In the genomic region with DNA sequence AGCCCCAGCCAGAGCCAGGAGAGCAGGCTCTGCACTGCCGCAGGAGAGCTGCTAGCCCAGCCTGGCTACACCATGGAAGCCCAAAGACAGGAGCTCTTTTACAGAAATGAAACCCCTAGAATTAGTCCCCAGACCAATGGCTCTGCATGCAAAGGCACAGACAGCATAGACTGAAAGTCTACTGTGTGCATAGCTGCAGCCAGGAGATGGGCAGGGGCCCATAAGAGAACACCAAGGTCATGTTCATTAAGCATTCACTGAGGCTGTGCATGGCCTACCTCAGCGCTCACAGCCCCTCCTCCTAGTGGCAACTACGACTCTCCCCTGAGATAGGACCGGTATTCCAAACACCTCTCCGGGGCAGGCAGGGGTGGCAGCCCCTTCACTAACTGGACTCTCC, we compare ENCODE assay signal across 24 cellular contexts. TPM values are rescaled to one million over a fixed set of nuclear protein-coding genes. Genes with fewer than 3 reads are reported as not detected.
A peak's percentile ranks its signal among the peaks of the same experiment; 100 is the strongest.
DNase-seq lines count a peak whose midpoint lies in the region; ATAC-seq, FAIRE-seq and TF ChIP-seq lines count a peak whose summit lies in the region.
"Had no signal": no experiment of that assay in that cellular context is flagged by ENCODE, and none has a peak within 500 bp of the region (broad histone marks: within the 10 kb centered on the region; RNA-seq: fewer than 3 reads in every experiment).

No MANE protein-coding gene starts in this region.

- no peak for TF ChIP-seq POLR2A in H1 (IDR thresholded peaks at IDR 0.05; ENCODE audit: control extremely low read depth in 1 of 2, low read depth in 2 of 2, low read length in 2 of 2)

- no peak for TF ChIP-seq RAD21 in H1 (IDR thresholded peaks at IDR 0.05 in 1 of 2, conservative IDR thresholded peaks at IDR 0.05 in 1 of 2; ENCODE audit: low read depth in 2 of 2, low read length in 2 of 2)

- H2AFZ ChIP-seq in H1 (ENCODE audit: low read length) (no peak overlapping the region), osteoblast (ENCODE audit: low read length) (no peak overlapping the region), OCI-LY7 (ENCODE audit: low read length) (no peak overlapping the region)

- H2BK5ac ChIP-seq in H1 (ENCODE audit: low read depth, low read length): no peak overlapping the region

- no peaks in the 10 kb centered on the region for H3K79me1 ChIP-seq in H1 (ENCODE audit: low read depth, low read length)

- H3K56ac ChIP-seq in H1 (replicated peaks; ENCODE audit: insufficient read length, low read depth, low read length): no peak overlapping the region

- H4K8ac ChIP-seq in H1 (ENCODE audit: extremely low read depth, insufficient read depth, low read length): no peak overlapping the region

- FAIRE-seq in H1 (lab: Jason Lieb, UNC): no peak
- FAIRE-seq: frontal cortex, G401.6 had no signal

- no peak overlapping the region for H3K4ac ChIP-seq in H1 (replicated peaks; ENCODE audit: insufficient read length, low read depth, low read length)

- ATAC-seq in GM18519 (IDR thresholded peaks at IDR 0.05; ENCODE audit: low FRiP score, unreplicated experiment): peak; percentile 42
- peak; percentile 49 for ATAC-seq in HG03025 (IDR thresholded peaks at IDR 0.05; ENCODE audit: low FRiP score, unreplicated experiment)
- ATAC-seq: left colon, upper lobe of right lung had no signal

- no peaks in the 10 kb centered on the region for H3K23me2 ChIP-seq in H1 (ENCODE audit: low read depth, low read length)

- 0 out of 2 replicates have a peak overlapping the region, but pooled peaks have one; percentile 38 for H3K18ac ChIP-seq in H1 (ENCODE audit: extremely low read depth, low read length)

- DNase-seq in H1 (ENCODE audit: low read depth in 1 of 2, low spot score in 2 of 2) (no peak), osteoblast (ENCODE audit: insufficient read length, low spot score, missing footprints) (peak; percentile 86), activated T-cell treated with anti-CD3 and anti-CD28 coated beads for 4 hours (no peak), NCI-H526 (lab: John Stamatoyannopoulos, UW) (no peak), OCI-LY7 (ENCODE audit: low spot score) (no peak), DMS 273 treated with DMSO at 0.1 percent for 48 hours (lab: John Stamatoyannopoulos, UW) (no peak)
- DNase-seq: COR-L47; HFFc6; left colon; mesendoderm; NCI-H1092 treated with DMSO at 0.1 percent for 48 hours; NCI-H187; NCI-H526 treated with DMSO at 0.1 percent for 48 hours; SIG-M5; stimulated activated CD4-positive, alpha-beta T cell treated with anti-CD3 and anti-CD28 coated beads, Interleukin-2, amount 100 ng/mL, for 48 hours; substantia nigra; SW 1271; T-helper 9 cell; upper lobe of right lung had no signal

- POLR2A ChIA-PET in H1 (lab: Charles Lee; ENCODE audit: partially characterized antibody): interaction anchor here (0.8 to 1.3 kb wide), 2 partner anchors 30 to 36 kb away, joined by 3 read pairs; no protein-coding TSS in a partner anchor
- POLR2A ChIA-PET in OCI-LY7 (lab: Charles Lee): no interaction called here

- H3K23ac ChIP-seq in H1 (ENCODE audit: insufficient read length): no peak overlapping the region

- peaks cover 2 to 22% (median 7%) of the 10 kb centered on the region in 4 experiments for H3K4me1 ChIP-seq in H1 (replicated peaks in 1 of 4; ENCODE audit: control insufficient read depth in 3 of 4, insufficient read depth in 4 of 4, low read length in 3 of 4)
- H3K4me1 ChIP-seq in osteoblast (ENCODE audit: insufficient read depth, low read length): peaks cover 49% of the 10 kb centered on the region
- H3K4me1 ChIP-seq in OCI-LY7 (ENCODE audit: insufficient read depth, low read length, poor library complexity, severe bottlenecking): peaks cover under 1% of the 10 kb centered on the region

- H2BK15ac ChIP-seq in H1 (ENCODE audit: low read length): no peak overlapping the region

- no peak for TF ChIP-seq EP300 in H1 (IDR thresholded peaks at IDR 0.05; ENCODE audit: borderline replicate concordance in 1 of 2, low read depth in 2 of 2, low read length in 2 of 2)

- H4K20me1 ChIP-seq in H1 (replicated peaks in 1 of 2; ENCODE audit: control insufficient read depth in 1 of 2, insufficient read depth in 2 of 2, low read length in 2 of 2): no peaks in the 10 kb centered on the region
- no peaks in the 10 kb centered on the region for H4K20me1 ChIP-seq in osteoblast (ENCODE audit: insufficient read depth, low read length)
- H4K20me1 ChIP-seq in OCI-LY7 (ENCODE audit: insufficient read depth, low read length): no peaks in the 10 kb centered on the region

- H2BK20ac ChIP-seq in H1 (ENCODE audit: low read length): no peak overlapping the region

- H3K36me3 ChIP-seq in H1 (ENCODE audit: control insufficient read depth in 2 of 4, insufficient read depth in 4 of 4, low read length in 3 of 4) (no peaks in the 10 kb centered on the region), osteoblast (ENCODE audit: insufficient read depth, low read length) (no peaks in the 10 kb centered on the region), OCI-LY7 (ENCODE audit: insufficient read depth, low read length) (no peaks in the 10 kb centered on the region)
- H3K36me3 ChIP-seq: ovary, upper lobe of right lung had no signal

- H3K27me3 ChIP-seq in H1 (replicated peaks in 1 of 4; ENCODE audit: control insufficient read depth in 3 of 4, extremely low read depth in 1 of 4, insufficient read depth in 3 of 4, low read length in 3 of 4): no peaks in the 10 kb centered on the region
- no peaks in the 10 kb centered on the region for H3K27me3 ChIP-seq in osteoblast (ENCODE audit: insufficient read depth, low read length)
- H3K27me3 ChIP-seq: ovary, upper lobe of right lung had no signal

- H3K9me2 ChIP-seq in OCI-LY7 (ENCODE audit: insufficient read depth, low read length): no peaks in the 10 kb centered on the region

- no peak overlapping the region for H2BK120ac ChIP-seq in H1 (replicated peaks; ENCODE audit: low read depth, low read length)

- H4K91ac ChIP-seq in H1 (replicated peaks; ENCODE audit: insufficient read length, low read length): no peak overlapping the region

- intact Hi-C loops in OCI-LY7 (cut with micrococcal nuclease; ENCODE audit: unreplicated experiment): no loop called here

- CTCF ChIA-PET in H1 (lab: Charles Lee; ENCODE audit: partially characterized antibody): interaction anchor here (1.1 to 2.9 kb wide), 10 partner anchors 35 to 429 kb away, joined by 3 to 17 read pairs (median 4); no protein-coding TSS in a partner anchor
- CTCF ChIA-PET in OCI-LY7 (lab: Charles Lee; ENCODE audit: unreplicated experiment): no interaction called here

- no peak overlapping the region for H3K4me3 ChIP-seq in H1 (ENCODE audit: extremely low read depth in 1 of 4, insufficient read depth in 2 of 4, low read depth in 3 of 4, low read length in 4 of 4)
- no peak overlapping the region for H3K4me3 ChIP-seq in osteoblast (ENCODE audit: insufficient read depth, low read length)
- H3K4me3 ChIP-seq in OCI-LY7 (ENCODE audit: low read depth, low read length, poor library complexity, severe bottlenecking): no peak overlapping the region
- H3K4me3 ChIP-seq: ovary, upper lobe of right lung had no signal

- no peak overlapping the region for H3K14ac ChIP-seq in H1 (ENCODE audit: insufficient read length)

- no peak overlapping the region for H2BK12ac ChIP-seq in H1 (ENCODE audit: low read depth, low read length)

- H4K5ac ChIP-seq in H1 (ENCODE audit: insufficient read length, low read depth, low read length): no peak overlapping the region

- BruUV-seq in OCI-LY7 (replicated peaks; lab: Mats Ljungman, UMichigan): no TSS peak

- no peak overlapping the region for H2AK5ac ChIP-seq in H1 (ENCODE audit: low read depth, low read length)

- no peak overlapping the region for H3K27ac ChIP-seq in H1 (ENCODE audit: low read depth, low read length)
- peak overlapping the region; percentile 75 for H3K27ac ChIP-seq in osteoblast (ENCODE audit: low read depth, low read length)
- H3K27ac ChIP-seq in OCI-LY7 (ENCODE audit: low read depth, low read length, poor library complexity, severe bottlenecking): no peak overlapping the region
- H3K27ac ChIP-seq: ovary, upper lobe of right lung had no signal

- H3K79me2 ChIP-seq in H1 (ENCODE audit: control insufficient read depth in 1 of 2, insufficient read depth in 2 of 2, low read length in 2 of 2) (no peaks in the 10 kb centered on the region), osteoblast (ENCODE audit: insufficient read depth, low read length) (no peaks in the 10 kb centered on the region), OCI-LY7 (ENCODE audit: insufficient read depth, low read depth, low read length) (no peaks in the 10 kb centered on the region)

- no peak overlapping the region for H3K4me2 ChIP-seq in H1 (ENCODE audit: insufficient read depth in 1 of 2, low read depth in 2 of 2, low read length in 2 of 2)
- H3K4me2 ChIP-seq in osteoblast (ENCODE audit: insufficient read depth, low read length): no peak overlapping the region
- H3K4me2 ChIP-seq in OCI-LY7 (ENCODE audit: low read length): no peak overlapping the region

- H3K9ac ChIP-seq in H1 (replicated peaks in 1 of 4; ENCODE audit: extremely low read depth in 1 of 4, low read depth in 3 of 4, low read length in 3 of 4): no peak overlapping the region

- WGBS in H1 (ENCODE audit: extremely low coverage in 1 of 2, insufficient coverage in 1 of 2, insufficient read length in 1 of 2, insufficient replicate concordance in 2 of 2, low coverage in 1 of 2, low lambda C conversion rate in 2 of 2, missing lambda C conversion rate in 1 of 2), 2 experiments: 73% methylated on average over 5 of the region's 5 CpGs; no CpG with 5 or more reads in 1 of the 2 experiments

- H3K9me3 ChIP-seq in H1 (ENCODE audit: insufficient read depth in 2 of 2, low read depth in 1 of 2, low read length in 1 of 2) (no peaks in the 10 kb centered on the region), osteoblast (ENCODE audit: low read depth, low read length) (no peaks in the 10 kb centered on the region), OCI-LY7 (ENCODE audit: low read length) (no peaks in the 10 kb centered on the region)
- H3K9me3 ChIP-seq: ovary, upper lobe of right lung had no signal

- TF ChIP-seq CTCF in H1 (IDR thresholded peaks at IDR 0.05; ENCODE audit: control extremely low read depth in 1 of 3, insufficient read depth in 1 of 3, low read depth in 1 of 3, low read length in 3 of 3) (no peak), osteoblast (IDR thresholded peaks at IDR 0.05; ENCODE audit: extremely low read depth, low read depth, low read length) (no peak), OCI-LY7 (conservative IDR thresholded peaks at IDR 0.05; ENCODE audit: low read length) (no peak)

RNA-seq across cellular contexts. Expression of a gene that starts 34.9 kb away (rescaled TPM):
- total RNA-seq in H1 (2021; fragmentation: NEBNext Ultra II Directional; extraction: Animal tissue kit (Norgen Biotek cat#: 25700)): 181 and 194 TPM in 2 replicates
- 140 and 155 TPM in 2 replicates for polyA plus RNA-seq in H1 (2011; rRNA removed)
- 179 TPM for polyA plus RNA-seq in H1 (2011; cell fraction: cytosol; rRNA removed)
- 236 TPM for polyA plus RNA-seq in H1 (2011; cell fraction: nucleus; rRNA removed)
- 129 to 235 TPM (median 148 TPM) in 4 replicates for polyA plus RNA-seq in H1 (2012, experiment 1 of 2)
- 34.5 TPM for polyA plus RNA-seq in H1 (2012, experiment 2 of 2)
- polyA plus RNA-seq in H1 (2013, experiment 1 of 2): 213 TPM
- polyA plus RNA-seq in H1 (2013, experiment 2 of 2): 198 TPM
- 163 and 196 TPM in 2 replicates for polyA minus RNA-seq in H1 (2011; rRNA and poly(A)+ RNA removed)
- polyA minus RNA-seq in H1 (2011; cell fraction: cytosol; rRNA and poly(A)+ RNA removed): 156 TPM
- 471 TPM for polyA minus RNA-seq in H1 (2011; cell fraction: nucleus; rRNA and poly(A)+ RNA removed)
- total RNA-seq in osteoblast (89.9 and 93.7 TPM in 2 replicates), OCI-LY7 (2022) (263 and 274 TPM in 2 replicates)
- 183 and 204 TPM in 2 replicates for total RNA-seq in OCI-LY7 (2014; rRNA removed; shearing (Covaris generic))

RNA-seq across cellular contexts. Expression of a gene that starts 35.1 kb away (rescaled TPM):
- total RNA-seq in H1 (2021; fragmentation: NEBNext Ultra II Directional; extraction: Animal tissue kit (Norgen Biotek cat#: 25700)): 56.3 and 59.0 TPM in 2 replicates
- 13.7 and 27.7 TPM in 2 replicates for polyA plus RNA-seq in H1 (2011; rRNA removed)
- 26.3 TPM for polyA plus RNA-seq in H1 (2011; cell fraction: cytosol; rRNA removed)
- polyA plus RNA-seq in H1 (2011; cell fraction: nucleus; rRNA removed): 10.6 TPM
- polyA plus RNA-seq in H1 (2012, experiment 1 of 2): 41.6 to 71.7 TPM (median 46.4 TPM) in 4 replicates
- polyA plus RNA-seq in H1 (2012, experiment 2 of 2): 8.8 TPM
- 34.4 TPM for polyA plus RNA-seq in H1 (2013, experiment 1 of 2)
- 35.2 TPM for polyA plus RNA-seq in H1 (2013, experiment 2 of 2)
- polyA minus RNA-seq in H1 (2011; rRNA and poly(A)+ RNA removed): 29.0 and 31.2 TPM in 2 replicates
- polyA minus RNA-seq in H1 (2011; cell fraction: cytosol; rRNA and poly(A)+ RNA removed): 36.3 TPM
- 31.8 TPM for polyA minus RNA-seq in H1 (2011; cell fraction: nucleus; rRNA and poly(A)+ RNA removed)
- total RNA-seq in osteoblast (8.3 and 13.6 TPM in 2 replicates), OCI-LY7 (2022) (75.6 and 80.1 TPM in 2 replicates)
- total RNA-seq in OCI-LY7 (2014; rRNA removed; shearing (Covaris generic)): 46.6 and 47.8 TPM in 2 replicates
